18 cellular contexts compared by ENCODE assay signal in the genomic region with DNA sequence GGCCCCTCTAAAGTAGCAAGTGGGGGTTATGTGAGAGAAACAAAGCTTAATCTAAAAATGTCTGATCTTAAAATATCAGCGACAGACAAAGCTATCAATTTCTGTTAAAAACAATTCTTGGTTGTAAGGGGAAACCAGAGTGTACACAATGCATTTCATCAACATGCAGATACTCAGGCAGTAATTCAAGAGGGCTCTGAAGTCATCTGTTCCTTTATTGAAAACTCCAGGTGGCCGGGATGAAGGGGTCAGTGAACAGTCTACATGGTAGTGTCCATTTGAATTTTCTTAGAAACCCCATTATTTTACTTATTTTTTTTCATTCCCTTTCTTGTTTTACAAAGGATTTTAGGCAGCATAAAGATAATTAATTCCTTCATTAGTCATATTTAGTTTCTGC. TPM values are rescaled to one million over a fixed set of nuclear protein-coding genes. Genes with fewer than 3 reads are reported as not detected.
DNase-seq lines count a peak whose midpoint lies in the region; ATAC-seq and TF ChIP-seq lines count a peak whose summit lies in the region.
"Had no signal": no experiment of that assay in that cellular context is flagged by ENCODE, and none has a peak within 500 bp of the region (broad histone marks: within the 10 kb centered on the region; RNA-seq: fewer than 3 reads in every experiment).

No MANE protein-coding gene starts in this region.

- no peak overlapping the region for H3K4me3 ChIP-seq in neuronal stem cell (ENCODE audit: low read length in 2 of 2)
- H3K4me3 ChIP-seq: dorsolateral prefrontal cortex, hepatocyte, upper lobe of right lung had no signal

- no peak overlapping the region for H2BK5ac ChIP-seq in neuronal stem cell (ENCODE audit: low read length)

- peaks cover 71% of the 10 kb centered on the region for H3K36me3 Mint-ChIP-seq in brain
- H3K36me3 Mint-ChIP-seq: stimulated activated memory B cell treated with anti-CD40 and anti-IgM and Interleukin-4, amounts not matched to agents 10 μg/mL and 1 μg/mL and 100 μg/mL, for 72 hours had no signal

- H3K9ac ChIP-seq in neuronal stem cell (ENCODE audit: low read depth, low read length, poor library complexity) = no peak overlapping the region

- no peaks in the 10 kb centered on the region for H3K27me3 ChIP-seq in neuronal stem cell (ENCODE audit: control insufficient read depth in 3 of 3, insufficient read depth in 3 of 3, low read depth in 1 of 3, low read length in 3 of 3)
- H3K27me3 ChIP-seq: dorsolateral prefrontal cortex, hepatocyte, upper lobe of right lung had no signal

- WGBS in neuronal stem cell (ENCODE audit: extremely low coverage in 2 of 2, insufficient read length in 2 of 2, insufficient replicate concordance in 1 of 2), 2 donors = no CpG with 5 or more reads among the region's 2 CpGs

- no peak overlapping the region for H4K91ac ChIP-seq in neuronal stem cell (ENCODE audit: low read depth, low read length, poor library complexity)

- no peak overlapping the region for H3K4ac ChIP-seq in neuronal stem cell (ENCODE audit: low read length)

- H3K79me1 ChIP-seq in neuronal stem cell (ENCODE audit: low read depth, low read length) = no peaks in the 10 kb centered on the region

- H2BK12ac ChIP-seq in neuronal stem cell (ENCODE audit: low read length) = no peak overlapping the region

- peaks cover 35% of the 10 kb centered on the region for H3K4me1 Mint-ChIP-seq in brain
- H3K4me1 Mint-ChIP-seq: stimulated activated memory B cell treated with anti-CD40 and anti-IgM and Interleukin-4, amounts not matched to agents 10 μg/mL and 1 μg/mL and 100 μg/mL, for 72 hours had no signal

- H2AFZ ChIP-seq in neuronal stem cell (ENCODE audit: low read length) = peak overlapping the region; percentile 35
- H2AFZ ChIP-seq: hepatocyte had no signal

- H3K4me2 ChIP-seq in neuronal stem cell (ENCODE audit: insufficient read depth, low read length, poor library complexity, severe bottlenecking) = no peak overlapping the region
- H3K4me2 ChIP-seq: hepatocyte had no signal

- no peak overlapping the region for H3K14ac ChIP-seq in neuronal stem cell (ENCODE audit: low read length)

- peaks cover 19 to 82% of the 10 kb centered on the region in 2 donors for H3K36me3 ChIP-seq in neuronal stem cell (replicated peaks in 1 of 2; ENCODE audit: control insufficient read depth in 2 of 2, insufficient read depth in 2 of 2, low read length in 2 of 2)

- H3K4me3 Mint-ChIP-seq in brain = no peak overlapping the region
- H3K4me3 Mint-ChIP-seq: activated T-cell treated with anti-CD3 and anti-CD28 coated beads, Interleukin-2, amount 50 U/mL, for 24 hours; stimulated activated memory B cell treated with anti-CD40 and anti-IgM and Interleukin-4, amounts not matched to agents 10 μg/mL and 1 μg/mL and 100 μg/mL, for 72 hours had no signal

- no peak overlapping the region for H3K23ac ChIP-seq in neuronal stem cell (ENCODE audit: low read depth, low read length, poor library complexity)

- H3K9me3 ChIP-seq in neuronal stem cell (replicated peaks in 1 of 2; ENCODE audit: control insufficient read depth in 2 of 2, insufficient read depth in 1 of 2, low read depth in 1 of 2, low read length in 2 of 2) = peaks cover 0 to 3% of the 10 kb centered on the region in 2 donors
- H3K9me3 ChIP-seq: upper lobe of right lung had no signal

- H3K27ac Mint-ChIP-seq in brain = peak overlapping the region in 4 of 5 experiments; percentile 14 to 85 (median 81)
- H3K27ac Mint-ChIP-seq: activated T-cell treated with anti-CD3 and anti-CD28 coated beads, Interleukin-2, amount 50 U/mL, for 24 hours; stimulated activated memory B cell treated with anti-CD40 and anti-IgM and Interleukin-4, amounts not matched to agents 10 μg/mL and 1 μg/mL and 100 μg/mL, for 72 hours had no signal

- H3K4me1 ChIP-seq in neuronal stem cell (ENCODE audit: control insufficient read depth in 2 of 2, insufficient read depth in 1 of 2, low read depth in 1 of 2, low read length in 2 of 2) = peaks cover 7 to 13% of the 10 kb centered on the region in 2 donors
- H3K4me1 ChIP-seq: upper lobe of right lung had no signal

- H4K8ac ChIP-seq in neuronal stem cell (ENCODE audit: low read depth, low read length) = no peak overlapping the region

- ATAC-seq in HG03280 (IDR thresholded peaks at IDR 0.05; ENCODE audit: unreplicated experiment) = no peak
- no peak for ATAC-seq in HG03520 (IDR thresholded peaks at IDR 0.05; ENCODE audit: unreplicated experiment)

- H2BK15ac ChIP-seq in neuronal stem cell (ENCODE audit: low read length) = no peak overlapping the region

- H3K27me3 Mint-ChIP-seq in brain = no peaks in the 10 kb centered on the region
- H3K27me3 Mint-ChIP-seq: activated T-cell treated with anti-CD3 and anti-CD28 coated beads, Interleukin-2, amount 50 U/mL, for 24 hours had no signal

- no peak overlapping the region for H3K18ac ChIP-seq in neuronal stem cell (ENCODE audit: low read length)

- no peak for TF ChIP-seq CTCF in brain (conservative IDR thresholded peaks at IDR 0.05)

- no peak overlapping the region for H2AK5ac ChIP-seq in neuronal stem cell (ENCODE audit: low read depth, low read length)

- peak overlapping the region; percentile 31 for H3K27ac ChIP-seq in neuronal stem cell (replicated peaks; ENCODE audit: low read length)
- H3K27ac ChIP-seq in substantia nigra (ENCODE audit: low read depth, low read length, poor library complexity, severe bottlenecking) = no peak overlapping the region
- H3K27ac ChIP-seq: hepatocyte, upper lobe of right lung had no signal

- no peaks in the 10 kb centered on the region for H3K9me3 Mint-ChIP-seq in brain
- H3K9me3 Mint-ChIP-seq: activated T-cell treated with anti-CD3 and anti-CD28 coated beads, Interleukin-2, amount 50 U/mL, for 24 hours; stimulated activated memory B cell treated with anti-CD40 and anti-IgM and Interleukin-4, amounts not matched to agents 10 μg/mL and 1 μg/mL and 100 μg/mL, for 72 hours had no signal

- no peak overlapping the region for H2BK120ac ChIP-seq in neuronal stem cell (ENCODE audit: low read depth, low read length)

- DNase-seq in NCI-H1417 (lab: John Stamatoyannopoulos, UW) = peak; percentile 27 to 78 (median 41)
- peak; percentile 61 for DNase-seq in NCI-H2196 treated with DMSO at 0.1 percent for 48 hours (lab: John Stamatoyannopoulos, UW; ENCODE audit: unreplicated experiment)
- no peak for DNase-seq in neuronal stem cell (ENCODE audit: low spot score)
- no peak for DNase-seq in HPDE6-E6E7 (ENCODE audit: extremely low spot score)
- no peak for DNase-seq in substantia nigra (lab: John Stamatoyannopoulos, UW)
- DNase-seq: activated naive CD4-positive, alpha-beta T cell treated with anti-CD3 and anti-CD28 coated beads, Interleukin-2, amount 50 U/mL, for 16 hours; activated T-cell treated with anti-CD3 and anti-CD28 coated beads, Interleukin-2, amount 50 U/mL, for 24 hours; dorsolateral prefrontal cortex; HCEC 1CT; kidney glomerular epithelial cell; NCI-H446; OCI-M1; upper lobe of right lung had no signal

RNA-seq across cellular contexts. Expression of gene BTBD16, which starts 36.7 kb away (rescaled TPM):
- 0.97 TPM for polyA plus RNA-seq in brain (ENCODE audit: insufficient read depth, low read depth, low replicate concordance)
- polyA plus RNA-seq in neuronal stem cell (2013, experiment 1 of 2) = not detected
- polyA plus RNA-seq in neuronal stem cell (2013, experiment 2 of 2) = not detected

Comparison
In these comparisons a context has a peak if more than half of its experiments do, and no peak if none do; other contexts are left out.
1. DNase-seq: peak in NCI-H1417 (3 of 3) and NCI-H2196 treated with DMSO at 0.1 percent for 48 hours (single experiment); none in neuronal stem cell (single experiment), HPDE6-E6E7 (single experiment) and substantia nigra (0 of 49).